Comparison of ENCODE assay signal across 19 cellular contexts in genomic region chr1:7780976-7781375, GRCh38. TPM values are rescaled to one million over a fixed set of nuclear protein-coding genes. Genes with fewer than 3 reads are reported as not detected.
DNase-seq lines count a peak whose midpoint lies in the region; ATAC-seq and TF ChIP-seq lines count a peak whose summit lies in the region.
"Had no signal": no experiment of that assay in that cellular context is flagged by ENCODE, and none has a peak within 500 bp of the region (broad histone marks: within the 10 kb centered on the region; RNA-seq: fewer than 3 reads in every experiment).

No MANE protein-coding gene starts in this region.

- peaks cover 16% of the 10 kb centered on the region for H3K36me3 ChIP-seq in mammary epithelial cell (ENCODE audit: insufficient read depth, low read length)
- H3K36me3 ChIP-seq in breast epithelium: no peaks in the 10 kb centered on the region
- peaks cover 22 to 55% (median 46%) of the 10 kb centered on the region in 5 donors for H3K36me3 ChIP-seq in subcutaneous abdominal adipose tissue (ENCODE audit: control insufficient read depth in 5 of 5, insufficient read depth in 5 of 5, low read length in 5 of 5)

- TF ChIP-seq CTCF in mammary epithelial cell (conservative IDR thresholded peaks at IDR 0.05 in 1 of 2, IDR thresholded peaks at IDR 0.05 in 1 of 2; ENCODE audit: extremely low read depth in 1 of 2, insufficient read depth in 1 of 2, low read depth in 1 of 2, low read length in 2 of 2) (no peak), breast epithelium (IDR thresholded peaks at IDR 0.05) (no peak), RWPE1 (conservative IDR thresholded peaks at IDR 0.05; ENCODE audit: low read depth) (no peak)

- peaks cover 0 to 5% (median 0%) of the 10 kb centered on the region in 3 donors for H3K27me3 Mint-ChIP-seq in immature natural killer cell (ENCODE audit: low read depth in 3 of 3)
- H3K27me3 Mint-ChIP-seq: B cell had no signal

- H3K27ac Mint-ChIP-seq in immature natural killer cell: peak overlapping the region in 3 of 6 donors; percentile 46 to 91 (median 60)
- H3K27ac Mint-ChIP-seq: B cell, HFFc6 had no signal

- no peak for TF ChIP-seq POLR2A in breast epithelium (IDR thresholded peaks at IDR 0.05)

- H3K27ac ChIP-seq in mammary epithelial cell (ENCODE audit: insufficient read depth, low read depth, low read length): no peak overlapping the region
- H3K27ac ChIP-seq in breast epithelium: no peak overlapping the region
- peak overlapping the region; percentile 23; the same call in 1 of the 2 replicates for H3K27ac ChIP-seq in RWPE1
- peak overlapping the region; percentile 67 for H3K27ac ChIP-seq in subcutaneous abdominal adipose tissue (ENCODE audit: low read depth, low read length)

- no peak overlapping the region for H2AFZ ChIP-seq in mammary epithelial cell (ENCODE audit: low read depth, low read length)

- POLR2A ChIA-PET in RWPE1 (lab: Yijun Ruan, JAX; ENCODE audit: low non-redundant PET): no interaction called here

- peaks cover 31 to 32% of the 10 kb centered on the region in 2 donors for H3K4me1 Mint-ChIP-seq in immature natural killer cell

- intact Hi-C loops in mammary epithelial cell (cut with micrococcal nuclease) (no loop called here), breast epithelium (cut with DNase I; ENCODE audit: low total_unique reads) (no loop called here)

- H3K9ac ChIP-seq in mammary epithelial cell (ENCODE audit: insufficient read depth, low read length) (no peak overlapping the region), subcutaneous abdominal adipose tissue (ENCODE audit: low read length in 5 of 5) (no peak overlapping the region)
- H3K9ac ChIP-seq: SK-N-SH had no signal

- in situ Hi-C loops in mammary epithelial cell (cut with MboI; ENCODE audit: low sequenced_read_pairs in 2 of 2) (no loop called here), KBM-7 (cut with MboI; ENCODE audit: low pct_unique_long_range_greater_than_20kb, low sequenced_read_pairs) (no loop called here)

- dilution Hi-C loops in mammary epithelial cell (cut with HindIII; ENCODE audit: low sequenced_read_pairs): no loop called here

- no peak overlapping the region for H3K4me2 ChIP-seq in mammary epithelial cell (ENCODE audit: insufficient read depth, low read depth, low read length)
- H3K4me2 ChIP-seq: SK-N-SH had no signal

- H3K4me3 ChIP-seq in mammary epithelial cell (replicated peaks in 1 of 3; ENCODE audit: insufficient read depth in 1 of 3, low read depth in 2 of 3, low read length in 3 of 3) (no peak overlapping the region), breast epithelium (no peak overlapping the region), subcutaneous abdominal adipose tissue (ENCODE audit: low read depth in 1 of 5, low read length in 5 of 5) (no peak overlapping the region)
- H3K4me3 ChIP-seq: MG63 had no signal

- BruUV-seq in mammary epithelial cell (replicated peaks; lab: Mats Ljungman, UMichigan): TSS peak; percentile 34

- DNase-seq in mammary epithelial cell (no peak), breast epithelium (ENCODE audit: low spot score in 2 of 2) (no peak), RWPE1 (ENCODE audit: low spot score) (no peak), immature natural killer cell (no peak), KBM-7 (no peak), left lobe of liver (ENCODE audit: low spot score) (no peak)
- DNase-seq: 8988T, DMS79 treated with DMSO at 0.1 percent for 48 hours, HFFc6, MG63, NCI-H1092 treated with DMSO at 0.1 percent for 48 hours, NCI-H2081, NCI-H2171 treated with DMSO at 0.1 percent for 48 hours, NCI-H446 treated with DMSO at 0.1 percent for 48 hours, SHP77, SK-N-SH had no signal

- peaks cover 18% of the 10 kb centered on the region for H3K79me2 ChIP-seq in mammary epithelial cell (ENCODE audit: insufficient read depth, low read length)

- H3K4me1 ChIP-seq in mammary epithelial cell (ENCODE audit: insufficient read depth, low read length): peaks cover 13% of the 10 kb centered on the region
- peaks cover 0 to 5% of the 10 kb centered on the region in 2 donors for H3K4me1 ChIP-seq in breast epithelium
- H3K4me1 ChIP-seq in subcutaneous abdominal adipose tissue (ENCODE audit: control insufficient read depth in 5 of 5, insufficient read depth in 5 of 5, low read length in 5 of 5): peaks cover 3 to 33% (median 28%) of the 10 kb centered on the region in 5 donors

- H4K20me1 ChIP-seq in mammary epithelial cell (ENCODE audit: insufficient read depth, low read length): no peaks in the 10 kb centered on the region

- H3K27me3 ChIP-seq in mammary epithelial cell (ENCODE audit: insufficient read depth, low read length): no peaks in the 10 kb centered on the region
- no peaks in the 10 kb centered on the region for H3K27me3 ChIP-seq in breast epithelium
- no peaks in the 10 kb centered on the region for H3K27me3 ChIP-seq in subcutaneous abdominal adipose tissue (ENCODE audit: control insufficient read depth in 5 of 5, insufficient read depth in 4 of 5, low read length in 5 of 5)
- H3K27me3 ChIP-seq: MG63 had no signal

- H3K4me3 Mint-ChIP-seq in immature natural killer cell: peak overlapping the region in 4 of 5 donors; percentile 43 to 81 (median 74)
- H3K4me3 Mint-ChIP-seq: HFFc6 had no signal

- H3K9me3 Mint-ChIP-seq in immature natural killer cell: no peaks in the 10 kb centered on the region
- H3K9me3 Mint-ChIP-seq: HFFc6 had no signal

- ATAC-seq in HG03108 (IDR thresholded peaks at IDR 0.05; ENCODE audit: unreplicated experiment) (no peak), left lobe of liver (no peak)

- peaks cover 10 to 23% (median 15%) of the 10 kb centered on the region in 3 donors for H3K36me3 Mint-ChIP-seq in immature natural killer cell

- WGBS in mammary epithelial cell (ENCODE audit: low coverage, missing lambda C conversion rate): 100% methylated on average over 9 of the region's 9 CpGs

- H3K9me3 ChIP-seq in mammary epithelial cell (replicated peaks; ENCODE audit: insufficient read depth, low read length) (no peaks in the 10 kb centered on the region), breast epithelium (no peaks in the 10 kb centered on the region), subcutaneous abdominal adipose tissue (ENCODE audit: control insufficient read depth in 5 of 5, low read length in 5 of 5) (no peaks in the 10 kb centered on the region)
- H3K9me3 ChIP-seq: MG63, SK-N-SH had no signal

- CTCF ChIA-PET in mammary epithelial cell (lab: Charles Lee; ENCODE audit: low non-redundant PET): no interaction called here
- CTCF ChIA-PET in RWPE1 (lab: Yijun Ruan, JAX): no interaction called here

RNA-seq across cellular contexts. Expression of gene PER3, which starts 3.1 kb away (rescaled TPM):
- 1 to 10 TPM; 3.7 to 6.4 TPM for total RNA-seq in mammary epithelial cell
- 5.1 TPM for polyA plus RNA-seq in mammary epithelial cell
- 3.6 TPM for polyA minus RNA-seq in mammary epithelial cell
- total RNA-seq in breast epithelium: 10 to 100 TPM; 15.4 to 22.9 (median 16.0) TPM
- 1 to 10 TPM; 1.7 to 4.7 (median 3.5) TPM for polyA plus RNA-seq in immature natural killer cell
- total RNA-seq in left lobe of liver: 24.3 TPM

RNA-seq across cellular contexts. Expression of gene VAMP3, which starts 9.9 kb away (rescaled TPM):
- 100 to 1,000 TPM; 110 to 115 TPM for total RNA-seq in mammary epithelial cell
- polyA plus RNA-seq in mammary epithelial cell: 96.6 TPM
- polyA minus RNA-seq in mammary epithelial cell: 188 TPM
- total RNA-seq in breast epithelium: 100 to 1,000 TPM in 1 of 3 donors, 10 to 100 TPM in 2; 75.7 to 167 (median 81.2) TPM
- polyA plus RNA-seq in immature natural killer cell: 10 to 100 TPM; 42.1 to 57.9 (median 51.5) TPM
- total RNA-seq in left lobe of liver: 31.8 TPM

Comparison
In these comparisons a context has a peak if more than half of its experiments do, and no peak if none do; other contexts are left out.
1. H3K27ac ChIP-seq: peak in RWPE1 (single experiment) and subcutaneous abdominal adipose tissue (single experiment); none in mammary epithelial cell (single experiment) and breast epithelium (0 of 2).